1 cellular context compared by ENCODE assay signal in genomic region chr4:87934157-87934704, GRCh38.
TF ChIP-seq lines count a peak whose summit lies in the region.

No MANE protein-coding gene starts in this region.

TF ChIP-seq in WTC11, 78 proteins besides CTCF, POLR2A, EP300 and RAD21 (continued from another document):
- TF ChIP-seq IRF1 (CRISPR knock-in tag; IDR thresholded peaks at IDR 0.05) (no peak), ZNF425 (CRISPR knock-in tag; conservative IDR thresholded peaks at IDR 0.05) (peak; percentile 79), FOXJ3 (CRISPR knock-in tag; IDR thresholded peaks at IDR 0.05; ENCODE audit: borderline replicate concordance) (no peak), FOXK1 (CRISPR knock-in tag; IDR thresholded peaks at IDR 0.05) (no peak), JUN (CRISPR knock-in tag; IDR thresholded peaks at IDR 0.05) (no peak), NR1H2 (CRISPR knock-in tag; IDR thresholded peaks at IDR 0.05) (no peak), AR (CRISPR knock-in tag; IDR thresholded peaks at IDR 0.05) (peak; percentile 92; the same call in 1 of the 2 replicates), NFATC4 (CRISPR knock-in tag; IDR thresholded peaks at IDR 0.05) (peak; percentile 22; the same call in 1 of the 2 replicates), ZNF671 (CRISPR knock-in tag; IDR thresholded peaks at IDR 0.05) (peak; percentile 7; the same call in 1 of the 2 replicates), NFE2L1 (CRISPR knock-in tag; IDR thresholded peaks at IDR 0.05) (no peak), ZSCAN18 (CRISPR knock-in tag; IDR thresholded peaks at IDR 0.05) (no peak), USF2 (CRISPR knock-in tag; IDR thresholded peaks at IDR 0.05) (no peak), CBFB (CRISPR knock-in tag; IDR thresholded peaks at IDR 0.05; ENCODE audit: low read depth) (no peak), TEAD1 (CRISPR knock-in tag; IDR thresholded peaks at IDR 0.05) (no peak)
- TF ChIP-seq, protein P1, sequence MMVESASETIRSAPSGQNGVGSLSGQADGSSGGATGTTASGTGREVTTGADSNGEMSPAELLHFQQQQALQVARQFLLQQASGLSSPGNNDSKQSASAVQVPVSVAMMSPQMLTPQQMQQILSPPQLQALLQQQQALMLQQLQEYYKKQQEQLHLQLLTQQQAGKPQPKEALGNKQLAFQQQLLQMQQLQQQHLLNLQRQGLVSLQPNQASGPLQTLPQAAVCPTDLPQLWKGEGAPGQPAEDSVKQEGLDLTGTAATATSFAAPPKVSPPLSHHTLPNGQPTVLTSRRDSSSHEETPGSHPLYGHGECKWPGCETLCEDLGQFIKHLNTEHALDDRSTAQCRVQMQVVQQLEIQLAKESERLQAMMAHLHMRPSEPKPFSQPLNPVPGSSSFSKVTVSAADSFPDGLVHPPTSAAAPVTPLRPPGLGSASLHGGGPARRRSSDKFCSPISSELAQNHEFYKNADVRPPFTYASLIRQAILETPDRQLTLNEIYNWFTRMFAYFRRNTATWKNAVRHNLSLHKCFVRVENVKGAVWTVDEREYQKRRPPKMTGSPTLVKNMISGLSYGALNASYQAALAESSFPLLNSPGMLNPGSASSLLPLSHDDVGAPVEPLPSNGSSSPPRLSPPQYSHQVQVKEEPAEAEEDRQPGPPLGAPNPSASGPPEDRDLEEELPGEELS (CRISPR knock-in tag; IDR thresholded peaks at IDR 0.05): no peak
- TF ChIP-seq, protein P2, sequence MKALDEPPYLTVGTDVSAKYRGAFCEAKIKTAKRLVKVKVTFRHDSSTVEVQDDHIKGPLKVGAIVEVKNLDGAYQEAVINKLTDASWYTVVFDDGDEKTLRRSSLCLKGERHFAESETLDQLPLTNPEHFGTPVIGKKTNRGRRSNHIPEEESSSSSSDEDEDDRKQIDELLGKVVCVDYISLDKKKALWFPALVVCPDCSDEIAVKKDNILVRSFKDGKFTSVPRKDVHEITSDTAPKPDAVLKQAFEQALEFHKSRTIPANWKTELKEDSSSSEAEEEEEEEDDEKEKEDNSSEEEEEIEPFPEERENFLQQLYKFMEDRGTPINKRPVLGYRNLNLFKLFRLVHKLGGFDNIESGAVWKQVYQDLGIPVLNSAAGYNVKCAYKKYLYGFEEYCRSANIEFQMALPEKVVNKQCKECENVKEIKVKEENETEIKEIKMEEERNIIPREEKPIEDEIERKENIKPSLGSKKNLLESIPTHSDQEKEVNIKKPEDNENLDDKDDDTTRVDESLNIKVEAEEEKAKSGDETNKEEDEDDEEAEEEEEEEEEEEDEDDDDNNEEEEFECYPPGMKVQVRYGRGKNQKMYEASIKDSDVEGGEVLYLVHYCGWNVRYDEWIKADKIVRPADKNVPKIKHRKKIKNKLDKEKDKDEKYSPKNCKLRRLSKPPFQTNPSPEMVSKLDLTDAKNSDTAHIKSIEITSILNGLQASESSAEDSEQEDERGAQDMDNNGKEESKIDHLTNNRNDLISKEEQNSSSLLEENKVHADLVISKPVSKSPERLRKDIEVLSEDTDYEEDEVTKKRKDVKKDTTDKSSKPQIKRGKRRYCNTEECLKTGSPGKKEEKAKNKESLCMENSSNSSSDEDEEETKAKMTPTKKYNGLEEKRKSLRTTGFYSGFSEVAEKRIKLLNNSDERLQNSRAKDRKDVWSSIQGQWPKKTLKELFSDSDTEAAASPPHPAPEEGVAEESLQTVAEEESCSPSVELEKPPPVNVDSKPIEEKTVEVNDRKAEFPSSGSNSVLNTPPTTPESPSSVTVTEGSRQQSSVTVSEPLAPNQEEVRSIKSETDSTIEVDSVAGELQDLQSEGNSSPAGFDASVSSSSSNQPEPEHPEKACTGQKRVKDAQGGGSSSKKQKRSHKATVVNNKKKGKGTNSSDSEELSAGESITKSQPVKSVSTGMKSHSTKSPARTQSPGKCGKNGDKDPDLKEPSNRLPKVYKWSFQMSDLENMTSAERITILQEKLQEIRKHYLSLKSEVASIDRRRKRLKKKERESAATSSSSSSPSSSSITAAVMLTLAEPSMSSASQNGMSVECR (CRISPR knock-in tag; IDR thresholded peaks at IDR 0.05; ENCODE audit: borderline replicate concordance): no peak
